8 cellular contexts compared by ENCODE assay signal in the genomic region with DNA sequence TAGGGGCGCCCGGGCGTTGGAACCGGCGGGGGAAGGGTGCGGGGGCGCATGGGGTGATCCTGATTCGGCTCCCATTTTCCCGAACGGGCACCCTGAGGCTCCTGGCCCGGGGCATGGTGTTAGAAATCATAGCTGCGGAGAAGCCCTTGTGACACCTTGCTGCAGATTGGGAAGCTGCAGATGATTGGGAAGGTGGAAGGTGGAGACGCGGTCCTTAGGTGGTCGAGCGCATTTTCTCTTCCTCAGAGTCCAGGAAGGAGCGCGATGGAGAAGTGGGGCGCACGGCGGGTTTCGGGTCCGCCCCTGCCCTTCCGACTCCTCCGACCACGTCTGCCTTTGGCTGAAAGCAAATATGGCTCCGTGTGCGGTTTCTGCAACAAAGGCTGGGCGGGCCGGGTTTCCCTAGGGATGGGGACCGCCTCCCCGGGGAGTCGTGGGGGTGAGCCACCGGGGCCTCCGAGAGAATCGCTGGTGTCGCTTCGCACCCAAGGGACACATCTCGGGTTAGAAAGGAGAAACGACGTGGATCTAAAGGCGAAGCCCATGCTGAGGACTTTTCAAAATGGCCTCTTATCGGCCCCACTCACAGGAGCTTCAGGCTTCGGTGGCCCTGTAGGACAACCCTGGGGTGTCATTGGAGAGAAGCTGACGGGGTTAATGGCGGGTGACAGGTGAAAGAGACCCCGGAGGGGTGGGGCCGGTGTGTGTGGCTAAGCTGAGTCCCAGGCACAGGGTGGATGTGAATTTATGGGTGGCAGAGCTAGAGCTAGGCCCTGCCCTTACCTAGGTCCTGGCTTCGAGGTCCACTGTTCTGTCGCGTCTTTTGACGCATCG. TPM values are rescaled to one million over a fixed set of nuclear protein-coding genes. Genes with fewer than 3 reads are reported as not detected.
A peak's percentile ranks its signal among the peaks of the same experiment; 100 is the strongest.
DNase-seq lines count a peak whose midpoint lies in the region; ATAC-seq and TF ChIP-seq lines count a peak whose summit lies in the region.

No MANE protein-coding gene starts in this region.

- POLR2A ChIA-PET in MCF 10A (lab: Yijun Ruan, JAX) = interaction anchor here (0.6 to 27.4 kb wide), 25 partner anchors 6 to 1697 kb away, joined by 3 to 1703 read pairs (median 5); a partner anchor contains a TSS

- DNase-seq in MCF 10A (ENCODE audit: unreplicated experiment) (peak; percentile 50), kidney epithelial cell (ENCODE audit: low read depth) (no peak), DMS 273 (lab: John Stamatoyannopoulos, UW; ENCODE audit: unreplicated experiment) (no peak)
- DNase-seq in stimulated activated CD4-positive, alpha-beta T cell treated with anti-CD3 and anti-CD28 coated beads, Interleukin-15, amount 100 ng/mL, for 1 hour (ENCODE audit: low read depth in 1 of 2, low spot score in 1 of 2) = peak; percentile 20

- H3K9me3 ChIP-seq in BLaER1 (no peaks in the 10 kb centered on the region), SU-DHL-6 (ENCODE audit: insufficient read depth, low read length) (no peaks in the 10 kb centered on the region)

- no peaks in the 10 kb centered on the region for H3K9me3 Mint-ChIP-seq in IgD-negative memory B cell
- no peaks in the 10 kb centered on the region for H3K9me3 Mint-ChIP-seq in MCF 10A (ENCODE audit: unreplicated experiment)

- H3K27me3 ChIP-seq in BLaER1 = no peaks in the 10 kb centered on the region; the same call in 1 of the 2 replicates
- no peaks in the 10 kb centered on the region for H3K27me3 ChIP-seq in SU-DHL-6 (ENCODE audit: low read length)
- no peaks in the 10 kb centered on the region for H3K27me3 ChIP-seq in kidney epithelial cell (ENCODE audit: control insufficient read depth, insufficient read depth, low read length)

- TSS peak; percentile 21 for BruUV-seq in MCF 10A (replicated peaks; lab: Mats Ljungman, UMichigan)

- H2AFZ ChIP-seq in SU-DHL-6 (ENCODE audit: low read depth, low read length, severe bottlenecking) = peak overlapping the region; percentile 96

- peak overlapping the region; percentile 92 for H3K9ac ChIP-seq in BLaER1
- peak overlapping the region; percentile 71 for H3K9ac ChIP-seq in SU-DHL-6 (ENCODE audit: low read length)

- ATAC-seq in GM19372 (IDR thresholded peaks at IDR 0.05; ENCODE audit: low read depth, unreplicated experiment) = peak; percentile 25

- CTCF ChIA-PET in MCF 10A (lab: Yijun Ruan, JAX) = interaction anchor here (0.7 to 3.3 kb wide), 13 partner anchors 10 to 91 kb away, joined by 3 to 16 read pairs (median 5); no protein-coding TSS in a partner anchor

- TF ChIP-seq CTCF in SU-DHL-6 (IDR thresholded peaks at IDR 0.05; ENCODE audit: insufficient read depth, low read length, poor library complexity, severe bottlenecking) = no peak
- TF ChIP-seq CTCF in MCF 10A (IDR thresholded peaks at IDR 0.05; ENCODE audit: unreplicated experiment) = no peak
- no peak for TF ChIP-seq CTCF in kidney epithelial cell (IDR thresholded peaks at IDR 0.05; ENCODE audit: insufficient read depth, low read length, poor library complexity, severe bottlenecking)

- H3K79me2 ChIP-seq in SU-DHL-6 (ENCODE audit: insufficient read depth, low read length) = peaks cover 10% of the 10 kb centered on the region

- H3K4me3 Mint-ChIP-seq in IgD-negative memory B cell (peak overlapping the region; percentile 81 to 98 (median 96)), MCF 10A (ENCODE audit: unreplicated experiment) (peak overlapping the region; percentile 90)

- peaks cover 15% of the 10 kb centered on the region for H3F3A ChIP-seq in SU-DHL-6 (ENCODE audit: insufficient read depth)

- H3K27me3 Mint-ChIP-seq in IgD-negative memory B cell (peaks cover 1% of the 10 kb centered on the region), MCF 10A (ENCODE audit: insufficient read depth, unreplicated experiment) (no peaks in the 10 kb centered on the region)

- H3K27ac Mint-ChIP-seq in IgD-negative memory B cell (peak overlapping the region; percentile 92 to 98 (median 97)), MCF 10A (ENCODE audit: low read depth, unreplicated experiment) (peak overlapping the region; percentile 97)

- peaks cover 82% of the 10 kb centered on the region for H3K4me1 ChIP-seq in BLaER1

- intact Hi-C loops in MCF 10A (cut with micrococcal nuclease) = loop anchor here (1.0 kb wide), 3 partner anchors 57 to 86 kb away; no protein-coding TSS in a partner anchor

- H3K4me2 ChIP-seq in BLaER1 = peak overlapping the region; percentile 96
- H3K4me2 ChIP-seq in SU-DHL-6 (ENCODE audit: low read depth, low read length, poor library complexity, severe bottlenecking) = peak overlapping the region; percentile 85

- H3K4me3 ChIP-seq in BLaER1 = peak overlapping the region; percentile 82
- H3K4me3 ChIP-seq in SU-DHL-6 (ENCODE audit: insufficient read depth, low read length, poor library complexity, severe bottlenecking) = peak overlapping the region; percentile 81
- peak overlapping the region; percentile 65 for H3K4me3 ChIP-seq in kidney epithelial cell (ENCODE audit: low read depth, low read length)

- H4K20me1 ChIP-seq in BLaER1 (peaks cover 36% of the 10 kb centered on the region), SU-DHL-6 (ENCODE audit: low read depth, low read length) (peaks cover 6% of the 10 kb centered on the region)

- H3K36me3 ChIP-seq in BLaER1 = peaks cover 19% of the 10 kb centered on the region
- H3K36me3 ChIP-seq in SU-DHL-6 (ENCODE audit: low read length) = peaks cover 5% of the 10 kb centered on the region; the same call in 1 of the 2 replicates
- H3K36me3 ChIP-seq in kidney epithelial cell (ENCODE audit: control insufficient read depth, insufficient read depth, low read length) = peaks cover 2% of the 10 kb centered on the region

- H3K27ac ChIP-seq in BLaER1 = peak overlapping the region; percentile 94
- H3K27ac ChIP-seq in SU-DHL-6 (ENCODE audit: low read depth, low read length) = no peak overlapping the region

- H3K4me1 Mint-ChIP-seq in IgD-negative memory B cell = peaks cover 41 to 54% (median 53%) of the 10 kb centered on the region in 3 donors
- peaks cover 55% of the 10 kb centered on the region for H3K4me1 Mint-ChIP-seq in MCF 10A (ENCODE audit: insufficient read depth, unreplicated experiment)

- H3K36me3 Mint-ChIP-seq in IgD-negative memory B cell = peaks cover 4% of the 10 kb centered on the region
- H3K36me3 Mint-ChIP-seq in MCF 10A (ENCODE audit: insufficient read depth, unreplicated experiment) = peaks cover 52% of the 10 kb centered on the region

- no peaks in the 10 kb centered on the region for H3K9me2 ChIP-seq in SU-DHL-6 (replicated peaks; ENCODE audit: insufficient read depth, low read length)

RNA-seq across cellular contexts. Expression of a gene that starts 0.7 kb away (rescaled TPM):
- 4,223 TPM for polyA plus RNA-seq in IgD-negative memory B cell
- total RNA-seq in MCF 10A (2022) (8,367 and 15,492 TPM in 2 replicates), kidney epithelial cell (2,225 and 2,374 TPM in 2 replicates)

RNA-seq across cellular contexts. Expression of a gene that starts 18.0 kb away (rescaled TPM):
- 1.2 TPM for polyA plus RNA-seq in IgD-negative memory B cell
- total RNA-seq in MCF 10A (2022) (2.5 and 3.2 TPM in 2 replicates), kidney epithelial cell (1.0 and 1.1 TPM in 2 replicates)

RNA-seq across cellular contexts. Expression of a gene that starts 50.8 kb away (rescaled TPM):
- polyA plus RNA-seq in IgD-negative memory B cell = not detected
- 2.3 and 4.5 TPM in 2 replicates for total RNA-seq in MCF 10A (2022)
- 5.2 and 9.9 TPM in 2 replicates for total RNA-seq in kidney epithelial cell

Comparison
In these comparisons a context has a peak if more than half of its experiments do, and no peak if none do; other contexts are left out.
1. DNase-seq: peak in MCF 10A (single experiment) and stimulated activated CD4-positive, alpha-beta T cell treated with anti-CD3 and anti-CD28 coated beads, Interleukin-15, amount 100 ng/mL, for 1 hour (2 of 2); none in kidney epithelial cell (single experiment) and DMS 273 (single experiment).
2. Peak in every context shown above with its lines, with median percentiles within 50 percentile points of each other: H3K4me3 ChIP-seq.